Comparison of ENCODE assay signal across 29 cellular contexts in the genomic region with DNA sequence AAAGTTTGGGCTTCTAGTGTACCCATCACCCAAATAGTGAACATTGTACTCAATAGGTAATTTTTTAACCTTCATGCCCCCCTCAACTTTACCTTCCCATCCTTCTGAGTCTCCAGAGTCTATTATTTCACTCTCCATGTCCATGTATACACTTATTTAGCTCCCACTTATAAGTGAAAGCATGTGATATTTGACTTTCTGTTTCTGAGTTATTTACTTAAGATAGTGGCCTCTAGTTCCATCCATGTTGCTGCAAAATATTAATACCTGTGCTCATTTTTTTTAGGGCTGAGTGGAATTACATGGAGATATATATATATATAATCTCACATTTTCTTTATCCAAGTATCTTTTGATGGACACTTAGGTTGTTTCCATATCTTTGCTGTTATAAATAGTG.
"Had no signal": no experiment of that assay in that cellular context is flagged by ENCODE, and none has a peak within 500 bp of the region (broad histone marks: within the 10 kb centered on the region; RNA-seq: fewer than 3 reads in every experiment).

No MANE protein-coding gene starts in this region.

- H3K4me3 Mint-ChIP-seq: naive thymus-derived CD8-positive, alpha-beta T cell; natural killer cell treated with Interleukin-12 subunit alpha and Interleukin-12 subunit beta and Interleukin-15 and Interleukin-18, amount 100 ng/mL, for 72 hours; nephron progenitor cell; neural crest cell; stimulated activated effector memory CD8-positive, alpha-beta T cell treated with anti-CD3 and anti-CD28 coated beads, Interleukin-12 subunit alpha, Interleukin-12 subunit beta, amount 100 ng/mL, for 72 hours; stimulated activated naive B cell treated with anti-CD40 and anti-IgM and Interleukin-4, amounts not matched to agents 10 μg/mL and 1 μg/mL and 100 μg/mL, for 72 hours; stimulated activated naive CD8-positive, alpha-beta T cell treated with anti-CD3 and anti-CD28 coated beads, Interleukin-15, Interleukin-2, amounts not matched to agents 100 ng/mL and 50 ng/mL, for 24 hours had no signal

- FAIRE-seq: small intestine had no signal

- H3K36me3 ChIP-seq: neutrophil, right lobe of liver, sigmoid colon, stomach, thoracic aorta, thyroid gland, tibial nerve, upper lobe of left lung, uterus had no signal

- H3K9me3 Mint-ChIP-seq: natural killer cell treated with Interleukin-12 subunit alpha and Interleukin-12 subunit beta and Interleukin-15 and Interleukin-18, amount 100 ng/mL, for 72 hours; stimulated activated effector memory CD8-positive, alpha-beta T cell treated with anti-CD3 and anti-CD28 coated beads, Interleukin-12 subunit alpha, Interleukin-12 subunit beta, amount 100 ng/mL, for 72 hours had no signal

- H3K36me3 Mint-ChIP-seq: natural killer cell treated with Interleukin-12 subunit alpha and Interleukin-12 subunit beta and Interleukin-15 and Interleukin-18, amount 100 ng/mL, for 72 hours; stimulated activated effector memory CD8-positive, alpha-beta T cell treated with anti-CD3 and anti-CD28 coated beads, Interleukin-12 subunit alpha, Interleukin-12 subunit beta, amount 100 ng/mL, for 72 hours had no signal

- H3K9me3 ChIP-seq: neutrophil, psoas muscle, right lobe of liver, sigmoid colon, stomach, thoracic aorta, thyroid gland, tibial nerve, upper lobe of left lung, uterus had no signal

- ATAC-seq: naive thymus-derived CD8-positive, alpha-beta T cell; natural killer cell treated with Interleukin-12 subunit alpha and Interleukin-12 subunit beta and Interleukin-15 and Interleukin-18, amount 100 ng/mL, for 72 hours; psoas muscle; right cardiac atrium; right lobe of liver; stimulated activated effector memory CD8-positive, alpha-beta T cell treated with anti-CD3 and anti-CD28 coated beads, Interleukin-12 subunit alpha, Interleukin-12 subunit beta, amount 100 ng/mL, for 72 hours; stimulated activated naive B cell treated with anti-CD40 and anti-IgM and Interleukin-4, amounts not matched to agents 10 μg/mL and 1 μg/mL and 100 μg/mL, for 72 hours had no signal

- H3K27me3 Mint-ChIP-seq: progenitor cell of endocrine pancreas; stimulated activated naive B cell treated with anti-CD40 and anti-IgM and Interleukin-4, amounts not matched to agents 10 μg/mL and 1 μg/mL and 100 μg/mL, for 72 hours had no signal

- H3K27ac Mint-ChIP-seq: naive thymus-derived CD8-positive, alpha-beta T cell; natural killer cell treated with Interleukin-12 subunit alpha and Interleukin-12 subunit beta and Interleukin-15 and Interleukin-18, amount 100 ng/mL, for 72 hours; nephron progenitor cell; progenitor cell of endocrine pancreas; stimulated activated effector memory CD8-positive, alpha-beta T cell treated with anti-CD3 and anti-CD28 coated beads, Interleukin-12 subunit alpha, Interleukin-12 subunit beta, amount 100 ng/mL, for 72 hours; stimulated activated naive B cell treated with anti-CD40 and anti-IgM and Interleukin-4, amounts not matched to agents 10 μg/mL and 1 μg/mL and 100 μg/mL, for 72 hours; stimulated activated naive CD8-positive, alpha-beta T cell treated with anti-CD3 and anti-CD28 coated beads, Interleukin-15, Interleukin-2, amounts not matched to agents 100 ng/mL and 50 ng/mL, for 24 hours had no signal

- DNase-seq: naive thymus-derived CD8-positive, alpha-beta T cell; nephron progenitor cell; nucleus accumbens; posterior cingulate gyrus; psoas muscle; right cardiac atrium; right lobe of liver; sigmoid colon; small intestine; stimulated activated CD4-positive, alpha-beta T cell treated with anti-CD3 and anti-CD28 coated beads, Interleukin-15, amount 100 ng/mL, for 24 hours; stimulated activated CD4-positive, alpha-beta T cell treated with anti-CD3 and anti-CD28 coated beads, Interleukin-2, amount 100 ng/mL, for 24 hours; stimulated activated CD4-positive, alpha-beta T cell treated with anti-CD3 and anti-CD28 coated beads, Interleukin-2, amount 100 ng/mL, for 48 hours; stimulated activated CD4-positive, alpha-beta T cell treated with anti-CD3 and anti-CD28 coated beads, Interleukin-4, amount 100 ng/mL, for 24 hours; stimulated activated naive B cell treated with anti-CD40 and anti-IgM and Interleukin-4, amounts not matched to agents 10 μg/mL and 1 μg/mL and 100 μg/mL, for 72 hours; stimulated activated naive CD4-positive, alpha-beta T cell treated with Interleukin-2 at 50 U/mL for 16 hours; stomach; thyroid gland; trophoblast cell; upper lobe of left lung; uterus had no signal

- H3K9ac ChIP-seq: parathyroid adenoma had no signal

- H3K27me3 ChIP-seq: neutrophil, right lobe of liver, sigmoid colon, stomach, thyroid gland, tibial nerve, upper lobe of left lung, uterus had no signal

- H3K4me1 ChIP-seq: parathyroid adenoma, psoas muscle, right lobe of liver, sigmoid colon, tibial nerve, upper lobe of left lung, uterus had no signal

- H2AFZ ChIP-seq: parathyroid adenoma had no signal

- H3K4me3 ChIP-seq: psoas muscle, right lobe of liver, sigmoid colon, stomach, thoracic aorta, thyroid gland, tibial nerve, upper lobe of left lung, uterus had no signal

- H3K79me2 ChIP-seq: parathyroid adenoma had no signal

- H3K27ac ChIP-seq: neutrophil, parathyroid adenoma, psoas muscle, right lobe of liver, sigmoid colon, thoracic aorta, thyroid gland, tibial nerve, upper lobe of left lung, uterus had no signal

- H3K4me1 Mint-ChIP-seq: nephron progenitor cell; neural crest cell; stimulated activated effector memory CD8-positive, alpha-beta T cell treated with anti-CD3 and anti-CD28 coated beads, Interleukin-12 subunit alpha, Interleukin-12 subunit beta, amount 100 ng/mL, for 72 hours had no signal
